ENCODE assay signal across 21 cellular contexts in genomic region chr9:128940946-128941755, GRCh38. TPM values are rescaled to one million over a fixed set of nuclear protein-coding genes. Genes with fewer than 3 reads are reported as not detected.
A peak's percentile ranks its signal among the peaks of the same experiment; 100 is the strongest.
DNase-seq lines count a peak whose midpoint lies in the region; ATAC-seq and TF ChIP-seq lines count a peak whose summit lies in the region.
"Had no signal": no experiment of that assay in that cellular context is flagged by ENCODE, and none has a peak within 500 bp of the region (broad histone marks: within the 10 kb centered on the region; RNA-seq: fewer than 3 reads in every experiment).

No MANE protein-coding gene starts in this region.

- no peak for TF ChIP-seq EP300 in upper lobe of left lung (IDR thresholded peaks at IDR 0.05)

- no TSS peak for BruUV-seq in MCF 10A (replicated peaks; lab: Mats Ljungman, UMichigan)

- intact Hi-C loops in breast epithelium (cut with DNase I; ENCODE audit: low total_unique reads) = loop anchor here (5.0 kb wide), 1 partner anchor 581 kb away; no protein-coding TSS in a partner anchor
- intact Hi-C loops in MCF 10A (cut with micrococcal nuclease) = no loop called here

- peak overlapping the region; percentile 48 to 58 for H3K27ac ChIP-seq in breast epithelium
- peak overlapping the region; percentile 49 to 79 (median 58) for H3K27ac ChIP-seq in upper lobe of left lung
- H3K27ac ChIP-seq: epithelial cell of prostate had no signal

- H3K4me1 ChIP-seq in breast epithelium (no peaks in the 10 kb centered on the region), upper lobe of left lung (peaks cover 20 to 40% (median 27%) of the 10 kb centered on the region in 4 donors)
- H3K4me1 ChIP-seq: HAP-1 had no signal

- H3K4me3 Mint-ChIP-seq in MCF 10A (ENCODE audit: unreplicated experiment) (no peak overlapping the region), neural crest cell (peak overlapping the region; percentile 59)
- H3K4me3 Mint-ChIP-seq: dendritic cell treated with granulocyte-macrophage colony-stimulating factor and Interleukin-4, amounts not matched to agents 40 ng/mL and 50 ng/mL, for 4 days had no signal

- POLR2A ChIA-PET in MCF 10A (lab: Yijun Ruan, JAX) = no interaction called here

- H3K4me3 ChIP-seq in breast epithelium (no peak overlapping the region), upper lobe of left lung (peak overlapping the region in 1 of 4 donors; percentile 14)
- H3K4me3 ChIP-seq: HAP-1 had no signal

- no peaks in the 10 kb centered on the region for H3K9me3 Mint-ChIP-seq in MCF 10A (ENCODE audit: unreplicated experiment)
- no peaks in the 10 kb centered on the region for H3K9me3 Mint-ChIP-seq in neural crest cell
- H3K9me3 Mint-ChIP-seq: dendritic cell treated with granulocyte-macrophage colony-stimulating factor and Interleukin-4, amounts not matched to agents 40 ng/mL and 50 ng/mL, for 4 days had no signal

- H3K36me3 Mint-ChIP-seq in MCF 10A (ENCODE audit: insufficient read depth, unreplicated experiment) (no peaks in the 10 kb centered on the region), neural crest cell (ENCODE audit: low read depth) (peaks cover 5% of the 10 kb centered on the region)

- H3K27me3 ChIP-seq in breast epithelium = no peaks in the 10 kb centered on the region
- no peaks in the 10 kb centered on the region for H3K27me3 ChIP-seq in upper lobe of left lung

- ATAC-seq in upper lobe of left lung (ENCODE audit: low FRiP score in 2 of 2) (peak in 1 of 2 donors; percentile 12), HG03469 (IDR thresholded peaks at IDR 0.05; ENCODE audit: unreplicated experiment) (no peak)
- ATAC-seq: sciatic nerve had no signal

- 72 to 74% methylated on average over 7 to 12 of the region's 12 CpGs for WGBS in upper lobe of left lung, 2 donors

- H3K27me3 Mint-ChIP-seq in MCF 10A (ENCODE audit: insufficient read depth, unreplicated experiment) = no peaks in the 10 kb centered on the region
- no peaks in the 10 kb centered on the region for H3K27me3 Mint-ChIP-seq in neural crest cell (ENCODE audit: low read depth)
- H3K27me3 Mint-ChIP-seq: dendritic cell treated with granulocyte-macrophage colony-stimulating factor and Interleukin-4, amounts not matched to agents 40 ng/mL and 50 ng/mL, for 4 days had no signal

- TF ChIP-seq POLR2A in breast epithelium (IDR thresholded peaks at IDR 0.05) (no peak), upper lobe of left lung (IDR thresholded peaks at IDR 0.05) (no peak)

- peaks cover 5% of the 10 kb centered on the region for H3K4me1 Mint-ChIP-seq in MCF 10A (ENCODE audit: insufficient read depth, unreplicated experiment)
- peaks cover 16% of the 10 kb centered on the region for H3K4me1 Mint-ChIP-seq in neural crest cell

- TF ChIP-seq CTCF in breast epithelium (IDR thresholded peaks at IDR 0.05) (no peak), MCF 10A (IDR thresholded peaks at IDR 0.05; ENCODE audit: unreplicated experiment) (no peak), neural crest cell (conservative IDR thresholded peaks at IDR 0.05) (no peak), upper lobe of left lung (IDR thresholded peaks at IDR 0.05) (no peak)

- CTCF ChIA-PET in MCF 10A (lab: Yijun Ruan, JAX) = interaction anchor here (5.5 kb wide), 1 partner anchor 13 kb away, joined by 32 read pairs; no protein-coding TSS in a partner anchor

- DNase-seq in breast epithelium (ENCODE audit: low spot score in 2 of 2) (no peak), MCF 10A (ENCODE audit: unreplicated experiment) (no peak), neural crest cell (ENCODE audit: low read depth, low spot score) (no peak), upper lobe of left lung (no peak), GM19240 (ENCODE audit: insufficient read length, low spot score) (no peak)
- DNase-seq: 8988T; activated CD4-positive, alpha-beta T cell treated with anti-CD3 and anti-CD28 coated beads for 4 hours; activated CD8-positive, alpha-beta memory T cell treated with anti-CD3 and anti-CD28 coated beads, Interleukin-2, amount 50 U/mL, for 48 hours; activated naive CD4-positive, alpha-beta T cell; DMS153; Karpas-422; midbrain; NCI-H1105; NCI-H69; stimulated activated CD4-positive, alpha-beta T cell treated with anti-CD3 and anti-CD28 coated beads, Interleukin-4, amount 100 ng/mL, for 1 hour; trophoblast cell had no signal

- H3K9me3 ChIP-seq in breast epithelium (no peaks in the 10 kb centered on the region), upper lobe of left lung (no peaks in the 10 kb centered on the region)
- H3K9me3 ChIP-seq: HAP-1 had no signal

- no peak overlapping the region for H3K27ac Mint-ChIP-seq in MCF 10A (ENCODE audit: low read depth, unreplicated experiment)
- peak overlapping the region; percentile 78 for H3K27ac Mint-ChIP-seq in neural crest cell (ENCODE audit: unreplicated experiment)
- H3K27ac Mint-ChIP-seq: dendritic cell treated with granulocyte-macrophage colony-stimulating factor and Interleukin-4, amounts not matched to agents 40 ng/mL and 50 ng/mL, for 4 days had no signal

- H3K36me3 ChIP-seq in breast epithelium (no peaks in the 10 kb centered on the region), upper lobe of left lung (peaks cover 2 to 10% (median 6%) of the 10 kb centered on the region in 4 donors)
- H3K36me3 ChIP-seq: HAP-1 had no signal

RNA-seq across cellular contexts. Expression of gene DOLK, which starts 6.3 kb away (rescaled TPM):
- total RNA-seq in breast epithelium = 10 to 100 TPM; 11.1 to 16.2 (median 14.3) TPM
- total RNA-seq in MCF 10A (2022) = 12.0 and 16.9 TPM in 2 replicates
- total RNA-seq in neural crest cell = 20.7 and 21.1 TPM in 2 replicates
- 10 to 100 TPM in 5 of 6 donors, 1 to 10 TPM in 1; 5.7 to 24.5 (median 12.3) TPM for total RNA-seq in upper lobe of left lung

RNA-seq across cellular contexts. Expression of gene NUP188, which starts 6.3 kb away (rescaled TPM):
- total RNA-seq in breast epithelium = 10 to 100 TPM; 32.3 to 49.5 (median 36.0) TPM
- 47.3 and 54.9 TPM in 2 replicates for total RNA-seq in MCF 10A (2022)
- 128 TPM in 2 replicates for total RNA-seq in neural crest cell
- 100 to 1,000 TPM in 1 of 6 donors, 10 to 100 TPM in 5; 30.4 to 225 (median 50.1) TPM for total RNA-seq in upper lobe of left lung

RNA-seq across cellular contexts. Expression of gene PHYHD1, which starts 20.4 kb away (rescaled TPM):
- total RNA-seq in breast epithelium (10 to 100 TPM; 24.3 to 67.0 (median 44.8) TPM), MCF 10A (2022) (0.70 and 2.0 TPM in 2 replicates), neural crest cell (3.9 and 5.0 TPM in 2 replicates), upper lobe of left lung (100 to 1,000 TPM in 1 of 6 donors, 10 to 100 TPM in 5; 27.6 to 286 (median 57.7) TPM)

RNA-seq across cellular contexts. Expression of gene LRRC8A, which starts 59.2 kb away (rescaled TPM):
- 10 to 100 TPM; 26.1 to 52.7 (median 40.6) TPM for total RNA-seq in breast epithelium
- 30.9 and 31.6 TPM in 2 replicates for total RNA-seq in MCF 10A (2022)
- 48.5 and 49.7 TPM in 2 replicates for total RNA-seq in neural crest cell
- 100 to 1,000 TPM in 2 of 6 donors, 10 to 100 TPM in 4; 49.0 to 132 (median 67.0) TPM for total RNA-seq in upper lobe of left lung

RNA-seq across cellular contexts. Expression of gene KYAT1, which starts 59.4 kb away (rescaled TPM):
- total RNA-seq in breast epithelium (1 to 10 TPM; 3.0 to 7.6 (median 7.2) TPM), MCF 10A (2022) (3.8 and 5.7 TPM in 2 replicates), neural crest cell (17.7 and 17.9 TPM in 2 replicates), upper lobe of left lung (10 to 100 TPM in 1 of 6 donors, 1 to 10 TPM in 5; 3.9 to 10.5 (median 5.4) TPM)
